ENCODE assay signal across 8 cellular contexts in genomic region chr19:13985771-13986347, GRCh38. TPM values are rescaled to one million over a fixed set of nuclear protein-coding genes. Genes with fewer than 3 reads are reported as not detected.
DNase-seq lines count a peak whose midpoint lies in the region; ATAC-seq and FAIRE-seq lines count a peak whose summit lies in the region.

No MANE protein-coding gene starts in this region.

- peak overlapping the region; percentile 71 for H3K14ac ChIP-seq in neuronal stem cell (ENCODE audit: low read length)

- H3K27me3 ChIP-seq in neuronal stem cell (ENCODE audit: control insufficient read depth in 3 of 3, insufficient read depth in 3 of 3, low read depth in 1 of 3, low read length in 3 of 3) = no peaks in the 10 kb centered on the region

- H4K8ac ChIP-seq in neuronal stem cell (ENCODE audit: low read depth, low read length) = peak overlapping the region; percentile 3

- H2BK5ac ChIP-seq in neuronal stem cell (ENCODE audit: low read length) = no peak overlapping the region

- H2AK5ac ChIP-seq in neuronal stem cell (ENCODE audit: low read depth, low read length) = peak overlapping the region; percentile 79

- H3K23ac ChIP-seq in neuronal stem cell (ENCODE audit: low read depth, low read length, poor library complexity) = peak overlapping the region; percentile 73

- peak overlapping the region; percentile 67 for H2BK15ac ChIP-seq in neuronal stem cell (ENCODE audit: low read length)

- peak overlapping the region; percentile 16 for H2BK120ac ChIP-seq in neuronal stem cell (ENCODE audit: low read depth, low read length)

- H2AFZ ChIP-seq in neuronal stem cell (ENCODE audit: low read length) = peak overlapping the region; percentile 79

- peaks cover 12 to 15% of the 10 kb centered on the region in 2 donors for H3K36me3 ChIP-seq in neuronal stem cell (replicated peaks in 1 of 2; ENCODE audit: control insufficient read depth in 2 of 2, insufficient read depth in 2 of 2, low read length in 2 of 2)

- peak; percentile 38 for DNase-seq in DMS53 treated with DMSO at 0.1 percent for 48 hours (lab: John Stamatoyannopoulos, UW; ENCODE audit: unreplicated experiment)
- DNase-seq in NCI-H128 (lab: John Stamatoyannopoulos, UW; ENCODE audit: unreplicated experiment) = peak; percentile 40
- DNase-seq in caudate nucleus (lab: John Stamatoyannopoulos, UW) = no peak
- no peak for DNase-seq in neuronal stem cell (ENCODE audit: low spot score)
- DNase-seq in GM19239 (ENCODE audit: insufficient read length, low spot score) = no peak
- DNase-seq in Ammon's horn (ENCODE audit: low spot score) = no peak

- peak overlapping the region; percentile 50 for H3K9ac ChIP-seq in neuronal stem cell (ENCODE audit: low read depth, low read length, poor library complexity)

- H3K79me1 ChIP-seq in neuronal stem cell (ENCODE audit: low read depth, low read length) = peaks cover 8% of the 10 kb centered on the region

- no CpG with 5 or more reads among the region's 10 CpGs for WGBS in neuronal stem cell (ENCODE audit: extremely low coverage in 2 of 2, insufficient read length in 2 of 2, insufficient replicate concordance in 1 of 2), 2 donors

- H3K9me3 ChIP-seq in neuronal stem cell (replicated peaks in 1 of 2; ENCODE audit: control insufficient read depth in 2 of 2, insufficient read depth in 1 of 2, low read depth in 1 of 2, low read length in 2 of 2) = no peaks in the 10 kb centered on the region

- no peak for FAIRE-seq in GM19239 (lab: Jason Lieb, UNC)

- H3K27ac ChIP-seq in caudate nucleus (ENCODE audit: low read depth, low read length) (peak overlapping the region; percentile 80), neuronal stem cell (replicated peaks; ENCODE audit: low read length) (no peak overlapping the region)

- H2BK12ac ChIP-seq in neuronal stem cell (ENCODE audit: low read length) = peak overlapping the region; percentile 73

- no peak overlapping the region for H3K4ac ChIP-seq in neuronal stem cell (ENCODE audit: low read length)

- peak; percentile 11 for ATAC-seq in GM21390 (IDR thresholded peaks at IDR 0.05; ENCODE audit: unreplicated experiment)
- no peak for ATAC-seq in HG03175 (IDR thresholded peaks at IDR 0.05; ENCODE audit: unreplicated experiment)

- peak overlapping the region in 1 of 2 donors; percentile 3 for H3K4me3 ChIP-seq in neuronal stem cell (ENCODE audit: low read length in 2 of 2)

- H4K91ac ChIP-seq in neuronal stem cell (ENCODE audit: low read depth, low read length, poor library complexity) = no peak overlapping the region

- H3K4me2 ChIP-seq in neuronal stem cell (ENCODE audit: insufficient read depth, low read length, poor library complexity, severe bottlenecking) = no peak overlapping the region

- H3K18ac ChIP-seq in neuronal stem cell (ENCODE audit: low read length) = peak overlapping the region; percentile 78

- H3K4me1 ChIP-seq in neuronal stem cell (ENCODE audit: control insufficient read depth in 2 of 2, insufficient read depth in 1 of 2, low read depth in 1 of 2, low read length in 2 of 2) = peaks cover 11% of the 10 kb centered on the region in 2 donors

RNA-seq across cellular contexts. Expression of gene RFX1, which starts 20.3 kb away (rescaled TPM):
- 7.3 TPM for polyA plus RNA-seq in neuronal stem cell (2013, experiment 1 of 2)
- 7.5 TPM for polyA plus RNA-seq in neuronal stem cell (2013, experiment 2 of 2)

RNA-seq across cellular contexts. Expression of gene DCAF15, which starts 33.5 kb away (rescaled TPM):
- 44.9 TPM for polyA plus RNA-seq in neuronal stem cell (2013, experiment 1 of 2)
- 44.2 TPM for polyA plus RNA-seq in neuronal stem cell (2013, experiment 2 of 2)

RNA-seq across cellular contexts. Expression of gene RLN3, which starts 42.1 kb away (rescaled TPM):
- not detected for polyA plus RNA-seq in neuronal stem cell (2013, experiment 1 of 2)
- not detected for polyA plus RNA-seq in neuronal stem cell (2013, experiment 2 of 2)

RNA-seq across cellular contexts. Expression of gene IL27RA, which starts 45.7 kb away (rescaled TPM):
- 4.8 TPM for polyA plus RNA-seq in neuronal stem cell (2013, experiment 1 of 2)
- 4.3 TPM for polyA plus RNA-seq in neuronal stem cell (2013, experiment 2 of 2)

RNA-seq across cellular contexts. Expression of gene PODNL1, which starts 47.6 kb away (rescaled TPM):
- 2.8 TPM for polyA plus RNA-seq in neuronal stem cell (2013, experiment 1 of 2)
- 2.8 TPM for polyA plus RNA-seq in neuronal stem cell (2013, experiment 2 of 2)

Comparison
In these comparisons a context has a peak if more than half of its experiments do, and no peak if none do; other contexts are left out.
1. DNase-seq: peak in DMS53 treated with DMSO at 0.1 percent for 48 hours (single experiment) and NCI-H128 (single experiment); none in caudate nucleus (0 of 61), neuronal stem cell (single experiment), GM19239 (single experiment) and Ammon's horn (single experiment).